In genomic region chr11:62105611-62106245, GRCh38 we compare ENCODE assay signal across 1 cellular context.
TF ChIP-seq lines count a peak whose summit lies in the region.

No MANE protein-coding gene starts in this region.

TF ChIP-seq in GM12878, 131 proteins besides CTCF, POLR2A, EP300 and RAD21:
- TF ChIP-seq IRF3 (IDR thresholded peaks at IDR 0.05) (no peak), SRF (IDR thresholded peaks at IDR 0.05; ENCODE audit: low read depth in 2 of 2, low read length in 2 of 2) (no peak), RAD51 (IDR thresholded peaks at IDR 0.05) (no peak), PBX3 (IDR thresholded peaks at IDR 0.05; ENCODE audit: insufficient replicate concordance, low read depth, low read length) (no peak), RUNX3 (IDR thresholded peaks at IDR 0.05; ENCODE audit: low read length) (no peak), MEF2B (IDR thresholded peaks at IDR 0.05; ENCODE audit: partially characterized antibody, poor library complexity, severe bottlenecking) (no peak), POU2F2 (IDR thresholded peaks at IDR 0.05; ENCODE audit: borderline replicate concordance, low read depth, low read length) (no peak), ZNF274 (IDR thresholded peaks at IDR 0.05; ENCODE audit: insufficient read depth, insufficient read length) (no peak), CUX1 (IDR thresholded peaks at IDR 0.05; ENCODE audit: insufficient replicate concordance, low read depth, low read length) (no peak), ZBTB33 (IDR thresholded peaks at IDR 0.05) (no peak), TAF1 (IDR thresholded peaks at IDR 0.05; ENCODE audit: borderline replicate concordance, low read depth, low read length) (no peak), IKZF2 (IDR thresholded peaks at IDR 0.05) (no peak)
TF ChIP-seq in GM12878: peak in this region for 0.
